In genomic region chr10:30704601-30705085, GRCh38 we compare ENCODE assay signal across 8 cellular contexts.
DNase-seq lines count a peak whose midpoint lies in the region; ATAC-seq lines count a peak whose summit lies in the region.
"Not testable (repeated sequence)": the region's sequence is repeated elsewhere in the genome, so short reads cannot be mapped to it uniquely, and the experiment has no call there.

No MANE protein-coding gene starts in this region.

- not testable (repeated sequence) for H3K9me3 Mint-ChIP-seq in activated T-cell treated with anti-CD3 and anti-CD28 coated beads, Interleukin-2, amount 50 U/mL, for 24 hours; central memory CD8-positive, alpha-beta T cell

- peaks cover 0 to 20% (median 0%) of the 10 kb centered on the region in 11 experiments; a peak in 4 of 22 replicates for H3K27me3 ChIP-seq in BLaER1 treated with 17β-estradiol and CSF1 and Interleukin-3, amounts not matched to agents 10 nM and 100 nM
- not testable (repeated sequence) for H3K27me3 ChIP-seq in Karpas-422 (ENCODE audit: low read length)

- peak overlapping the region in 7 of 11 experiments; percentile 36 to 92 (median 78); a peak in 11 of 22 replicates for H3K27ac ChIP-seq in BLaER1 treated with 17β-estradiol and CSF1 and Interleukin-3, amounts not matched to agents 10 nM and 100 nM
- H3K27ac ChIP-seq in Karpas-422 (ENCODE audit: low read length) = peak overlapping the region; percentile 97

- not testable (repeated sequence) for H4K20me1 ChIP-seq in BLaER1 treated with 17β-estradiol and CSF1 and Interleukin-3, amounts not matched to agents 10 nM and 100 nM; Karpas-422 (ENCODE audit: insufficient read depth, low read depth, low read length)

- peak overlapping the region; percentile 89 for H3K4me3 Mint-ChIP-seq in T-helper 17 cell
- peak overlapping the region; percentile 86 for H3K4me3 Mint-ChIP-seq in activated T-cell treated with anti-CD3 and anti-CD28 coated beads, Interleukin-2, amount 50 U/mL, for 24 hours
- H3K4me3 Mint-ChIP-seq in central memory CD8-positive, alpha-beta T cell = peak overlapping the region; percentile 84

- peaks cover 32 to 97% (median 72%) of the 10 kb centered on the region in 10 experiments for H3K4me1 ChIP-seq in BLaER1 treated with 17β-estradiol and CSF1 and Interleukin-3, amounts not matched to agents 10 nM and 100 nM
- H3K4me1 ChIP-seq in Karpas-422 (ENCODE audit: low read length) = peaks cover 65% of the 10 kb centered on the region

- peak; percentile 14 for ATAC-seq in GM19324 (IDR thresholded peaks at IDR 0.05; ENCODE audit: low FRiP score, unreplicated experiment)
- ATAC-seq in HG02759 (IDR thresholded peaks at IDR 0.05; ENCODE audit: unreplicated experiment) = peak; percentile 19
- peak; percentile 49 for ATAC-seq in T-helper 17 cell
- ATAC-seq in central memory CD8-positive, alpha-beta T cell (replicated peaks; ENCODE audit: extremely low read depth, poor library complexity, severe bottlenecking) = not testable (repeated sequence)

- peak overlapping the region in 6 of 10 experiments; percentile 40 to 51 (median 47); a peak in 10 of 20 replicates for H3K4me3 ChIP-seq in BLaER1 treated with 17β-estradiol and CSF1 and Interleukin-3, amounts not matched to agents 10 nM and 100 nM
- H3K4me3 ChIP-seq in Karpas-422 (ENCODE audit: low read length) = peak overlapping the region; percentile 51; the same call in 1 of the 2 replicates

- DNase-seq in Karpas-422; central memory CD8-positive, alpha-beta T cell (ENCODE audit: low spot score in 2 of 2): not testable (repeated sequence)
- peak in 1 of 3 donors; percentile 29 for DNase-seq in T-helper 17 cell
- DNase-seq in activated T-cell treated with anti-CD3 and anti-CD28 coated beads, Interleukin-2, amount 50 U/mL, for 24 hours = peak; percentile 74
- DNase-seq in renal cortical epithelial cell (ENCODE audit: low read depth) = peak; percentile 65

- peak overlapping the region in 7 of 11 experiments; percentile 10 to 84 (median 70); a peak in 9 of 22 replicates for H3K9ac ChIP-seq in BLaER1 treated with 17β-estradiol and CSF1 and Interleukin-3, amounts not matched to agents 10 nM and 100 nM
- peak overlapping the region; percentile 70 for H3K9ac ChIP-seq in Karpas-422 (ENCODE audit: low read length)

- H3K4me2 ChIP-seq in BLaER1 treated with 17β-estradiol and CSF1 and Interleukin-3, amounts not matched to agents 10 nM and 100 nM = peak overlapping the region; percentile 34 to 96 (median 87)
- H3K4me2 ChIP-seq in Karpas-422 (ENCODE audit: low read depth, low read length, poor library complexity, severe bottlenecking) = peak overlapping the region; percentile 69

- H3K9me2 ChIP-seq in Karpas-422 (replicated peaks; ENCODE audit: insufficient read depth, low read length) = not testable (repeated sequence)

- H2AFZ ChIP-seq in Karpas-422 (ENCODE audit: low read length) = not testable (repeated sequence)

- H3K4me1 Mint-ChIP-seq in T-helper 17 cell = peaks cover 43% of the 10 kb centered on the region
- H3K4me1 Mint-ChIP-seq in activated T-cell treated with anti-CD3 and anti-CD28 coated beads, Interleukin-2, amount 50 U/mL, for 24 hours (ENCODE audit: low read depth) = peaks cover 71% of the 10 kb centered on the region
- H3K4me1 Mint-ChIP-seq in central memory CD8-positive, alpha-beta T cell = peaks cover 49% of the 10 kb centered on the region

- H3K36me3 Mint-ChIP-seq in T-helper 17 cell (ENCODE audit: low read depth); central memory CD8-positive, alpha-beta T cell (ENCODE audit: insufficient read depth): not testable (repeated sequence)
- peaks cover 34% of the 10 kb centered on the region for H3K36me3 Mint-ChIP-seq in activated T-cell treated with anti-CD3 and anti-CD28 coated beads, Interleukin-2, amount 50 U/mL, for 24 hours (ENCODE audit: low read depth)

- H3K27me3 Mint-ChIP-seq in T-helper 17 cell; activated T-cell treated with anti-CD3 and anti-CD28 coated beads, Interleukin-2, amount 50 U/mL, for 24 hours; central memory CD8-positive, alpha-beta T cell: not testable (repeated sequence)

- H3K79me2 ChIP-seq in Karpas-422 (ENCODE audit: low read length) = not testable (repeated sequence)

- H3K9me3 ChIP-seq in BLaER1 treated with 17β-estradiol and CSF1 and Interleukin-3, amounts not matched to agents 10 nM and 100 nM (replicated peaks in 1 of 11); Karpas-422 (ENCODE audit: low read length); T-helper 17 cell (ENCODE audit: control insufficient read depth, low read length, poor library complexity, severe bottlenecking): not testable (repeated sequence)

- not testable (repeated sequence) for H3K36me3 ChIP-seq in BLaER1 treated with 17β-estradiol and CSF1 and Interleukin-3, amounts not matched to agents 10 nM and 100 nM; Karpas-422 (ENCODE audit: insufficient read depth, low read length)

- H3K27ac Mint-ChIP-seq in T-helper 17 cell = peak overlapping the region; percentile 96
- peak overlapping the region; percentile 97 for H3K27ac Mint-ChIP-seq in activated T-cell treated with anti-CD3 and anti-CD28 coated beads, Interleukin-2, amount 50 U/mL, for 24 hours
- peak overlapping the region; percentile 97 for H3K27ac Mint-ChIP-seq in central memory CD8-positive, alpha-beta T cell (ENCODE audit: low read depth)
